Comparison of ENCODE assay signal across 12 cellular contexts in genomic region chr6:137829641-137830083, GRCh38. TPM values are rescaled to one million over a fixed set of nuclear protein-coding genes. Genes with fewer than 3 reads are reported as not detected.
DNase-seq lines count a peak whose midpoint lies in the region; ATAC-seq, FAIRE-seq and TF ChIP-seq lines count a peak whose summit lies in the region.
"Had no signal": no experiment of that assay in that cellular context is flagged by ENCODE, and none has a peak within 500 bp of the region (broad histone marks: within the 10 kb centered on the region; RNA-seq: fewer than 3 reads in every experiment).

No MANE protein-coding gene starts in this region.

- in situ Hi-C loops in Caki2 (cut with HindIII; ENCODE audit: low pct_unique_long_range_greater_than_20kb, low sequenced_read_pairs) = no loop called here
- in situ Hi-C loops in K562 (cut with MboI) = no loop called here

- peak; percentile 32; the same call in 1 of the 2 replicates for TF ChIP-seq EP300 in K562 (IDR thresholded peaks at IDR 0.05; ENCODE audit: low read length)

- CTCF ChIA-PET in K562 (lab: Yijun Ruan, JAX; ENCODE audit: low intra/inter-chr PET ratio) = interaction anchor here (0.7 kb wide), 1 partner anchor 119 kb away, joined by 3 read pairs; no protein-coding TSS in a partner anchor
- CTCF ChIA-PET in naive thymus-derived CD4-positive, alpha-beta T cell (lab: Charles Lee) = no interaction called here

- H3K27me3 Mint-ChIP-seq in naive thymus-derived CD4-positive, alpha-beta T cell = no peaks in the 10 kb centered on the region
- H3K27me3 Mint-ChIP-seq: CD8-positive, alpha-beta memory T cell had no signal

- FAIRE-seq in HTR-8/SVneo (lab: Jason Lieb, UNC) (peak; percentile 71), K562 (lab: Jason Lieb, UNC) (peak; percentile 85)

- peaks cover under 1 to 24% (median 6%) of the 10 kb centered on the region in 5 donors for H3K36me3 Mint-ChIP-seq in naive thymus-derived CD4-positive, alpha-beta T cell

- POLR2A ChIA-PET in K562 (lab: Yijun Ruan, JAX) = interaction anchor here (0.5 kb wide), 1 partner anchor 101 kb away, joined by 3 read pairs; no protein-coding TSS in a partner anchor
- POLR2A ChIA-PET in naive thymus-derived CD4-positive, alpha-beta T cell (lab: Charles Lee) = no interaction called here

- no peaks in the 10 kb centered on the region; the same call in 1 of the 2 replicates for H3K9me3 ChIP-seq in K562 (replicated peaks; ENCODE audit: control insufficient read depth, insufficient read depth, low read depth, low read length)
- H3K9me3 ChIP-seq in naive thymus-derived CD4-positive, alpha-beta T cell (ENCODE audit: control insufficient read depth in 2 of 3, low read length in 3 of 3) = no peaks in the 10 kb centered on the region
- no peaks in the 10 kb centered on the region for H3K9me3 ChIP-seq in BE2C

- peak overlapping the region in 3 of 10 donors; percentile 17 to 61 (median 34) for H3K4me3 Mint-ChIP-seq in naive thymus-derived CD4-positive, alpha-beta T cell

- DNase-seq in Caki2 (ENCODE audit: low read depth) (peak; percentile 37), HTR-8/SVneo (ENCODE audit: insufficient read length, low spot score) (no peak), K562 (ENCODE audit: extremely low read depth in 1 of 4, low spot score in 3 of 4) (peak; percentile 56 to 77 (median 64)), foreskin melanocyte (no peak), BE2C (no peak), NCI-H1417 treated with DMSO at 0.1 percent for 48 hours (lab: John Stamatoyannopoulos, UW) (no peak)
- DNase-seq in naive thymus-derived CD4-positive, alpha-beta T cell = no peak
- DNase-seq: CD8-positive, alpha-beta memory T cell; NCI-H345; substantia nigra had no signal

- WGBS in K562 (ENCODE audit: insufficient coverage, low coverage, missing lambda C conversion rate) = 1% methylated on average over 4 of the region's 4 CpGs

- H3K9me3 Mint-ChIP-seq in naive thymus-derived CD4-positive, alpha-beta T cell = peaks cover 0 to 20% (median 9%) of the 10 kb centered on the region in 11 donors
- H3K9me3 Mint-ChIP-seq: CD8-positive, alpha-beta memory T cell had no signal

- TF ChIP-seq CTCF in K562 (IDR thresholded peaks at IDR 0.05 in 2 of 3, conservative IDR thresholded peaks at IDR 0.05 in 1 of 3; ENCODE audit: insufficient read depth in 2 of 3, low read depth in 1 of 3, low read length in 3 of 3) (no peak), BE2C (IDR thresholded peaks at IDR 0.05; ENCODE audit: low read depth, low read length) (no peak)

- no peaks in the 10 kb centered on the region for H3K9me1 ChIP-seq in K562 (ENCODE audit: control insufficient read depth, insufficient read depth, low read length)

- H3K4me1 ChIP-seq in K562 (replicated peaks in 1 of 2; ENCODE audit: control insufficient read depth in 2 of 2, insufficient read depth in 2 of 2, low read length in 2 of 2) = peaks cover 6 to 33% of the 10 kb centered on the region in 2 experiments; a peak in 4 of 5 replicates
- peaks cover 17 to 27% of the 10 kb centered on the region in 2 donors for H3K4me1 ChIP-seq in naive thymus-derived CD4-positive, alpha-beta T cell (ENCODE audit: control insufficient read depth in 2 of 2, insufficient read depth in 2 of 2, low read length in 2 of 2)
- no peaks in the 10 kb centered on the region for H3K4me1 ChIP-seq in BE2C

- H3K27ac ChIP-seq in K562 (ENCODE audit: extremely low read depth, low read depth, low read length) = peak overlapping the region; percentile 52
- no peak overlapping the region for H3K27ac ChIP-seq in naive thymus-derived CD4-positive, alpha-beta T cell (ENCODE audit: low read depth, low read length)

- H3K4me3 ChIP-seq in K562 (no peak overlapping the region), BE2C (ENCODE audit: low read depth, low read length) (no peak overlapping the region)
- no peak overlapping the region for H3K4me3 ChIP-seq in naive thymus-derived CD4-positive, alpha-beta T cell (ENCODE audit: low read length)

- H3K4me1 Mint-ChIP-seq in naive thymus-derived CD4-positive, alpha-beta T cell = peaks cover 18 to 60% (median 53%) of the 10 kb centered on the region in 7 donors

- H3K27me3 ChIP-seq in K562 (ENCODE audit: control insufficient read depth in 2 of 2, insufficient read depth in 2 of 2, low read length in 2 of 2) = no peaks in the 10 kb centered on the region
- no peaks in the 10 kb centered on the region for H3K27me3 ChIP-seq in naive thymus-derived CD4-positive, alpha-beta T cell (ENCODE audit: control insufficient read depth in 2 of 2, insufficient read depth in 2 of 2, low read length in 2 of 2)
- no peaks in the 10 kb centered on the region for H3K27me3 ChIP-seq in BE2C

- H4K20me1 ChIP-seq in K562 (replicated peaks; ENCODE audit: control insufficient read depth, insufficient read depth, low read length) = no peaks in the 10 kb centered on the region

- peak in 1 of 2 experiments; percentile 38; a peak in 2 of 4 replicates for TF ChIP-seq RAD21 in K562 (CRISPR knock-in tag; conservative IDR thresholded peaks at IDR 0.05 in 1 of 2, IDR thresholded peaks at IDR 0.05 in 1 of 2)

- no TSS peak for BruUV-seq in K562 (replicated peaks; lab: Mats Ljungman, UMichigan)

- peak overlapping the region; percentile 83 for H2AFZ ChIP-seq in K562 (ENCODE audit: low read depth, low read length)

- peak; percentile 81 for ATAC-seq in K562
- no peak for ATAC-seq in naive thymus-derived CD4-positive, alpha-beta T cell
- no peak for ATAC-seq in GM21360 (IDR thresholded peaks at IDR 0.05; ENCODE audit: unreplicated experiment)
- ATAC-seq: Panc1 had no signal

- no peak overlapping the region for H3K9ac ChIP-seq in K562 (ENCODE audit: insufficient read depth in 1 of 2, low read depth in 2 of 2, low read length in 2 of 2)

- intact Hi-C loops in K562 (cut with micrococcal nuclease) = loop anchor here (5.0 kb wide), 1 partner anchor 33 kb away; no protein-coding TSS in a partner anchor
- intact Hi-C loops in naive thymus-derived CD4-positive, alpha-beta T cell (cut with micrococcal nuclease) = no loop called here

- peak overlapping the region; percentile 35; the same call in 1 of the 2 replicates for H3K4me2 ChIP-seq in K562 (ENCODE audit: insufficient read depth, low read length)

- no peak for TF ChIP-seq POLR2A in K562 (conservative IDR thresholded peaks at IDR 0.05)

- H3K36me3 ChIP-seq in K562 (ENCODE audit: control insufficient read depth, insufficient read depth, low read length) = no peaks in the 10 kb centered on the region
- no peaks in the 10 kb centered on the region for H3K36me3 ChIP-seq in naive thymus-derived CD4-positive, alpha-beta T cell (ENCODE audit: control insufficient read depth in 2 of 3, insufficient read depth in 3 of 3, low read length in 3 of 3)
- H3K36me3 ChIP-seq in BE2C = no peaks in the 10 kb centered on the region

- peak overlapping the region in 7 of 9 donors; percentile 1 to 94 (median 87) for H3K27ac Mint-ChIP-seq in naive thymus-derived CD4-positive, alpha-beta T cell

- no peaks in the 10 kb centered on the region for H3K79me2 ChIP-seq in K562 (ENCODE audit: control insufficient read depth, insufficient read depth, low read length)

TF ChIP-seq in K562, 482 proteins besides CTCF, POLR2A, EP300 and RAD21 (continues in another document):
- TF ChIP-seq HMGXB4 (CRISPR knock-in tag; IDR thresholded peaks at IDR 0.05) = no peak

RNA-seq across cellular contexts. Expression of gene TNFAIP3, which starts 37.4 kb away (rescaled TPM):
- 6.1 and 19.2 TPM in 2 replicates for total RNA-seq in Caki2 (2014; rRNA removed; shearing (Covaris generic); ENCODE audit: low replicate concordance)
- 14.3 and 18.6 TPM in 2 replicates for total RNA-seq in K562 (2011; cell fraction: chromatin; rRNA removed; ENCODE audit: low replicate concordance)
- 8.0 and 9.1 TPM in 2 replicates for total RNA-seq in K562 (2011; cell fraction: nucleolus; rRNA removed)
- 10.2 and 11.3 TPM in 2 replicates for total RNA-seq in K562 (2011; cell fraction: nucleoplasm; rRNA removed)
- total RNA-seq in K562 (2014; rRNA removed) (5.9 and 6.2 TPM in 2 replicates), K562 (2014; rRNA removed; fragmentation: Illumina TruSeq; extraction: Trizol) (6.5 and 6.9 TPM in 2 replicates), K562 (2015; rRNA removed; fragmentation: Illumina TruSeq; extraction: Trizol) (4.6 TPM in 2 replicates), K562 (2021) (12.5 and 17.0 TPM in 2 replicates)
- polyA plus RNA-seq in K562 (2011; rRNA removed) (6.4 and 11.8 TPM in 2 replicates), K562 (2014; fragmentation: Illumina TruSeq; extraction: Trizol) (9.8 and 11.5 TPM in 2 replicates), K562 (2014; fragmentation: Nextera tagmentation; extraction: Ambion mirVana) (1 to 10 TPM in 1 of 2 experiments, under 1 TPM in 1; 0.79 to 1.3 TPM), K562 (2014; rRNA removed) (9.2 and 9.5 TPM in 2 replicates)
- polyA plus RNA-seq in K562 (2011; cell fraction: cytosol; rRNA removed) = 2.5 and 5.0 TPM in 2 replicates
- 21.1 and 33.6 TPM in 2 replicates for polyA plus RNA-seq in K562 (2011; cell fraction: nucleus; rRNA removed)
- polyA plus RNA-seq in K562 (2012) = 5.7 and 26.6 TPM in 2 replicates
- 5.4 and 11.3 TPM in 2 replicates for polyA minus RNA-seq in K562 (2011; rRNA and poly(A)+ RNA removed)
- 2.9 and 4.6 TPM in 2 replicates for polyA minus RNA-seq in K562 (2011; cell fraction: cytosol; rRNA and poly(A)+ RNA removed)
- 6.7 and 20.5 TPM in 2 replicates for polyA minus RNA-seq in K562 (2011; cell fraction: nucleus; rRNA and poly(A)+ RNA removed)
- 1,000 to 10,000 TPM in 2 of 5 experiments, 100 to 1,000 TPM in 3; 135 to 2,915 (median 141) TPM for total RNA-seq in naive thymus-derived CD4-positive, alpha-beta T cell
- 10 to 100 TPM; 66.6 to 90.5 TPM for polyA plus RNA-seq in naive thymus-derived CD4-positive, alpha-beta T cell
- polyA plus RNA-seq in BE2C (2012; ENCODE audit: insufficient read depth, insufficient read length, low read depth) = 0.49 TPM

Comparison
In these comparisons a context has a peak if more than half of its experiments do, and no peak if none do; other contexts are left out.
1. DNase-seq: peak in Caki2 (single experiment) and K562 (4 of 4); none in HTR-8/SVneo (single experiment), naive thymus-derived CD4-positive, alpha-beta T cell (0 of 9), foreskin melanocyte (single experiment), BE2C (single experiment) and NCI-H1417 treated with DMSO at 0.1 percent for 48 hours (single experiment).